16 cellular contexts compared by ENCODE assay signal in genomic region chr6:109048670-109049415, GRCh38.
"Had no signal": no experiment of that assay in that cellular context is flagged by ENCODE, and none has a peak within 500 bp of the region (broad histone marks: within the 10 kb centered on the region; RNA-seq: fewer than 3 reads in every experiment).

No MANE protein-coding gene starts in this region.

- H3K4me1 ChIP-seq: prostate gland had no signal

- H3K27me3 ChIP-seq: brain microvascular endothelial cell, dorsolateral prefrontal cortex, foreskin keratinocyte, sigmoid colon had no signal

- DNase-seq: activated CD4-positive, alpha-beta T cell treated with anti-CD3 and anti-CD28 coated beads, Interleukin-2, amount 10 ng/mL, durations not matched to agents 7 days and 5 days; activated CD4-positive, CD25-positive, alpha-beta regulatory T cell; activated effector memory CD4-positive, alpha-beta T cell treated with Interleukin-2 at 50 U/mL for 16 hours; brain microvascular endothelial cell; dorsolateral prefrontal cortex; foreskin keratinocyte; head of caudate nucleus; lower lobe of right lung; nucleus accumbens; sigmoid colon; stimulated activated CD4-positive, alpha-beta T cell treated with anti-CD3 and anti-CD28 coated beads, Interleukin-4, amount 100 ng/mL, for 1 hour; stimulated activated CD8-positive, alpha-beta memory T cell treated with anti-CD3 and anti-CD28 coated beads, Interleukin-4, amount 100 ng/mL, for 48 hours had no signal

- H3K36me3 ChIP-seq: brain microvascular endothelial cell, lower lobe of right lung, prostate gland, sigmoid colon had no signal

- H3K9me3 Mint-ChIP-seq: activated CD4-positive, alpha-beta T cell treated with anti-CD3 and anti-CD28 coated beads, Interleukin-2, amount 10 ng/mL, durations not matched to agents 7 days and 5 days; stimulated activated naive CD8-positive, alpha-beta T cell treated with anti-CD3 and anti-CD28 coated beads, Interleukin-15, Interleukin-2, amounts not matched to agents 100 ng/mL and 50 ng/mL, for 24 hours had no signal

- H3K27me3 Mint-ChIP-seq: activated CD4-positive, alpha-beta T cell treated with anti-CD3 and anti-CD28 coated beads, Interleukin-2, amount 10 ng/mL, durations not matched to agents 7 days and 5 days; activated naive CD8-positive, alpha-beta T cell; stimulated activated naive CD8-positive, alpha-beta T cell treated with anti-CD3 and anti-CD28 coated beads, Interleukin-15, Interleukin-2, amounts not matched to agents 100 ng/mL and 50 ng/mL, for 24 hours had no signal

- H3K9me3 ChIP-seq: lower lobe of right lung, prostate gland, sigmoid colon had no signal

- H3K4me3 Mint-ChIP-seq: activated CD4-positive, alpha-beta T cell treated with anti-CD3 and anti-CD28 coated beads, Interleukin-2, amount 10 ng/mL, durations not matched to agents 7 days and 5 days; activated naive CD8-positive, alpha-beta T cell; mesothelial cell of epicardium; stimulated activated naive CD8-positive, alpha-beta T cell treated with anti-CD3 and anti-CD28 coated beads, Interleukin-15, Interleukin-2, amounts not matched to agents 100 ng/mL and 50 ng/mL, for 24 hours had no signal

- H3K27ac ChIP-seq: brain microvascular endothelial cell, foreskin keratinocyte, lower lobe of right lung, prostate gland, sigmoid colon had no signal

- H3K27ac Mint-ChIP-seq: activated CD4-positive, alpha-beta T cell treated with anti-CD3 and anti-CD28 coated beads, Interleukin-2, amount 10 ng/mL, durations not matched to agents 7 days and 5 days; mesothelial cell of epicardium; stimulated activated naive CD8-positive, alpha-beta T cell treated with anti-CD3 and anti-CD28 coated beads, Interleukin-15, Interleukin-2, amounts not matched to agents 100 ng/mL and 50 ng/mL, for 24 hours had no signal

- H3K4me3 ChIP-seq: lower lobe of right lung, prostate gland, sigmoid colon had no signal

- ATAC-seq: foreskin keratinocyte had no signal
